ENCODE assay signal across 7 cellular contexts in the genomic region with DNA sequence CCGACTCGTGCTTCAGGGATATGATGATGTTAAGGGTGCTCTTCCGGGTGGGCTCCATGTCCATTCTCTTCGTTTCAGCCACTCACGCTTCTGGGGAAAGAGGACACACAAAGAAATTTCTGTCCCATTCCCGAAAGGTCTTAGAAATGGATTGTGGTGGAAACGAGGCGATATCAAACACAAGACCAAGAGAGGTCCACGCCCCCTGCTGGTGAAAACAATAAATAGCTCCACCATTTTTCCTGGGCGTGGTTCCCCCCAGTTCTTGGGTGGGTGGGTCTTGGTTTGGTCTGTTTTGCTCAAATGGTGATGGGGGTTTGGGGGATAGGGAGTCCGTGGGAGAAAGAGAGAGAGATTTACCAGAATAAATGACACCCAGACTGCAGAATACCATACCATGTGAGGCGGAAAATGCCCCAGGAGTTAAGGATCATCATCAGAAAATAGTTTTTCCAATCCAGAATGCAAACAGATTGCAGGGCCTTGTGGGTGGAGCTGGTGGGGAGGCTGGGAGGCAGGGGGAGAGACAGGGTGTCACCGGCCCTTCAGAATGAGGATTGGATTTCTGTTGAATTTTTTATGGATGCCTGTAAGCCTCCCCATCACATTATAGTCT. TPM values are rescaled to one million over a fixed set of nuclear protein-coding genes. Genes with fewer than 3 reads are reported as not detected.
DNase-seq lines count a peak whose midpoint lies in the region; TF ChIP-seq lines count a peak whose summit lies in the region.

No MANE protein-coding gene starts in this region.

- intact Hi-C loops in Calu3 (cut with micrococcal nuclease; ENCODE audit: unreplicated experiment): loop anchor here (2.0 to 5.0 kb wide), 3 partner anchors 58 to 630 kb away; no protein-coding TSS in a partner anchor

- no peaks in the 10 kb centered on the region for H3K9me3 Mint-ChIP-seq in Calu3 (ENCODE audit: low read depth, unreplicated experiment)
- H3K9me3 Mint-ChIP-seq in type B pancreatic cell: no peaks in the 10 kb centered on the region

- no peaks in the 10 kb centered on the region for H3K36me3 Mint-ChIP-seq in Calu3 (ENCODE audit: insufficient read depth, unreplicated experiment)
- H3K36me3 Mint-ChIP-seq in type B pancreatic cell: no peaks in the 10 kb centered on the region

- H3K4me3 Mint-ChIP-seq in Calu3 (ENCODE audit: low read depth, unreplicated experiment): no peak overlapping the region
- H3K4me3 Mint-ChIP-seq in type B pancreatic cell: no peak overlapping the region

- H3K27ac Mint-ChIP-seq in Calu3 (ENCODE audit: unreplicated experiment) (no peak overlapping the region), type B pancreatic cell (no peak overlapping the region)

- peak; percentile 31 for TF ChIP-seq CTCF in Calu3 (IDR thresholded peaks at IDR 0.05; ENCODE audit: unreplicated experiment)
- peak; percentile 82 for TF ChIP-seq CTCF in type B pancreatic cell (conservative IDR thresholded peaks at IDR 0.05)

- H3K27me3 Mint-ChIP-seq in Calu3 (ENCODE audit: unreplicated experiment): no peaks in the 10 kb centered on the region
- peaks cover 17% of the 10 kb centered on the region for H3K27me3 Mint-ChIP-seq in type B pancreatic cell

- no peaks in the 10 kb centered on the region for H3K4me1 Mint-ChIP-seq in Calu3 (ENCODE audit: low read depth, unreplicated experiment)
- peaks cover 3% of the 10 kb centered on the region for H3K4me1 Mint-ChIP-seq in type B pancreatic cell (ENCODE audit: unreplicated experiment)

- peak; percentile 37 for DNase-seq in Calu3
- peak; percentile 17 for DNase-seq in GM19238 (ENCODE audit: insufficient read length, low spot score)
- DNase-seq in RPMI8226: peak; percentile 42
- peak; percentile 22 for DNase-seq in hepatic stellate cell (ENCODE audit: low spot score)
- no peak for DNase-seq in type B pancreatic cell (ENCODE audit: extremely low spot score, unreplicated experiment)
- DNase-seq in SIG-M5 treated with dmso at 0.1 percent for 504 hours (lab: John Stamatoyannopoulos, UW; ENCODE audit: unreplicated experiment): no peak
- no peak for DNase-seq in kidney glomerular epithelial cell (lab: John Stamatoyannopoulos, UW)

- CTCF ChIA-PET in Calu3 (lab: Charles Lee): interaction anchor here (0.6 to 1.0 kb wide), 3 partner anchors 14 to 659 kb away, joined by 3 read pairs; no protein-coding TSS in a partner anchor

- BruUV-seq in Calu3 (replicated peaks; lab: Mats Ljungman, UMichigan): no TSS peak

RNA-seq across cellular contexts. Expression of a gene that starts 55.6 kb away (rescaled TPM):
- total RNA-seq in Calu3 (2022) (not detected in 2 replicates), type B pancreatic cell (ENCODE audit: low replicate concordance) (1.1 and 1.4 TPM in 2 replicates)

Comparison
In these comparisons a context has a peak if more than half of its experiments do, and no peak if none do; other contexts are left out.
1. DNase-seq: peak in Calu3 (single experiment), GM19238 (single experiment), RPMI8226 (single experiment) and hepatic stellate cell (single experiment); none in type B pancreatic cell (single experiment), SIG-M5 treated with dmso at 0.1 percent for 504 hours (single experiment) and kidney glomerular epithelial cell (single experiment).